In the genomic region with DNA sequence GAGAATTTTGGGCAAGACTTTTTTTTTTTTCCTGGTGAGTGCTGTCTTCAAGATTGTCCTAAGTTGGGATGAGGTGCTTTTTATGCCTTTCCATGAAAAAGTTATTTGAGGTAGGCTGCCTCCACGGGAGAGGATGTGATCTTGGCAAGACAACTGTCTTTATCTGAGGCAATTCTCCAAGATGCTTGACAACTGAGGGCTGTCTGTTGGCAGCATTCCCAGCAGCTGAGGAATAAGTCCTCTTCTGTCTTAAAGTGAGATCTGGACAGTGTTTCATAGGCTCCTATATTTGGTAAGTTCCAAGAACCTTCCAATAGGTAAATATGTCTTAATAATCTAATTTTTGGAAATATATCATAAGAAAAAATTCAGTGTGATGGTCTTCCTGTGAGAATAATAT, we compare ENCODE assay signal across 22 cellular contexts.
DNase-seq lines count a peak whose midpoint lies in the region; ATAC-seq and TF ChIP-seq lines count a peak whose summit lies in the region.
"Had no signal": no experiment of that assay in that cellular context is flagged by ENCODE, and none has a peak within 500 bp of the region (broad histone marks: within the 10 kb centered on the region; RNA-seq: fewer than 3 reads in every experiment).

No MANE protein-coding gene starts in this region.

- H3K4me1 ChIP-seq in mesenchymal stem cell (ENCODE audit: control insufficient read depth, insufficient read depth, low read depth, low read length) = no peaks in the 10 kb centered on the region
- H3K4me1 ChIP-seq: SJSA1, transverse colon had no signal

- 19% methylated on average over 1 of the region's 1 CpG for WGBS in mesenchymal stem cell

- H3K9me3 ChIP-seq in mesenchymal stem cell (ENCODE audit: control insufficient read depth, low read length) = no peaks in the 10 kb centered on the region
- H3K9me3 ChIP-seq: SJSA1, transverse colon had no signal

- no peak overlapping the region for H3K9ac ChIP-seq in mesenchymal stem cell (ENCODE audit: low read length)

- no peak overlapping the region for H3K4me2 ChIP-seq in mesenchymal stem cell (ENCODE audit: low read length, poor library complexity, severe bottlenecking)
- H3K4me2 ChIP-seq: GM23338 had no signal

- H3K36me3 ChIP-seq in brain microvascular endothelial cell (replicated peaks) = no peaks in the 10 kb centered on the region
- H3K36me3 ChIP-seq in mesenchymal stem cell (ENCODE audit: control insufficient read depth in 1 of 2, insufficient read depth in 2 of 2, low read depth in 1 of 2, low read length in 2 of 2) = no peaks in the 10 kb centered on the region
- H3K36me3 ChIP-seq: SJSA1, transverse colon had no signal

- H3K79me1 ChIP-seq in mesenchymal stem cell (replicated peaks; ENCODE audit: low read length, poor library complexity, severe bottlenecking) = no peaks in the 10 kb centered on the region

- no peaks in the 10 kb centered on the region for H3K27me3 ChIP-seq in brain microvascular endothelial cell (replicated peaks)
- H3K27me3 ChIP-seq in mesenchymal stem cell (ENCODE audit: control insufficient read depth in 1 of 2, insufficient read depth in 1 of 2, low read length in 2 of 2) = no peaks in the 10 kb centered on the region
- H3K27me3 ChIP-seq: SJSA1, transverse colon had no signal

- no peak overlapping the region for H2BK15ac ChIP-seq in mesenchymal stem cell (ENCODE audit: low read depth, poor library complexity, severe bottlenecking)

- TF ChIP-seq CTCF in brain microvascular endothelial cell (IDR thresholded peaks at IDR 0.05; ENCODE audit: low read depth, low read length, missing control alignments) = no peak

- no peak overlapping the region for H4K8ac ChIP-seq in mesenchymal stem cell (ENCODE audit: low read length)

- H3K27ac ChIP-seq in brain microvascular endothelial cell = no peak overlapping the region
- no peak overlapping the region for H3K27ac ChIP-seq in mesenchymal stem cell (ENCODE audit: low read length, poor library complexity, severe bottlenecking)
- H3K27ac ChIP-seq: SJSA1, transverse colon had no signal

- no peak overlapping the region for H3K4ac ChIP-seq in mesenchymal stem cell (ENCODE audit: low read depth in 1 of 2, low read length in 2 of 2)

- H2BK120ac ChIP-seq in mesenchymal stem cell (ENCODE audit: low read depth, low read length) = no peak overlapping the region

- in situ Hi-C loops in brain microvascular endothelial cell (cut with HindIII; ENCODE audit: low pct_ligation_motif_present, low sequenced_read_pairs) (no loop called here), KBM-7 (cut with MboI; ENCODE audit: low pct_unique_long_range_greater_than_20kb, low sequenced_read_pairs) (no loop called here)

- no peak for ATAC-seq in GM21360 (IDR thresholded peaks at IDR 0.05; ENCODE audit: unreplicated experiment)
- ATAC-seq: activated T-cell treated with anti-CD3 and anti-CD28 coated beads, Interleukin-2, amount 50 U/mL, for 72 hours; GM23338; right cardiac atrium had no signal

- no peak overlapping the region for H2AFZ ChIP-seq in mesenchymal stem cell (ENCODE audit: low read depth, low read length)
- H2AFZ ChIP-seq: GM23338 had no signal

- no peak overlapping the region for H3K14ac ChIP-seq in mesenchymal stem cell (ENCODE audit: low read length in 2 of 2)

- no peak overlapping the region for H2AK5ac ChIP-seq in mesenchymal stem cell (ENCODE audit: low read length, severe bottlenecking)

- peak; percentile 37 for DNase-seq in EL
- DNase-seq in NCI-H226 = peak; percentile 66
- peak; percentile 71 for DNase-seq in brain microvascular endothelial cell
- peak; percentile 48 for DNase-seq in mesenchymal stem cell
- DNase-seq in putamen (ENCODE audit: low spot score) = no peak
- no peak for DNase-seq in NCI-H1417 treated with DMSO at 0.1 percent for 48 hours (lab: John Stamatoyannopoulos, UW)
- no peak for DNase-seq in KBM-7
- DNase-seq: activated B cell treated with CpG ODN at 0.5 μM for 24 hours; activated CD8-positive, alpha-beta memory T cell treated with anti-CD3 and anti-CD28 coated beads for 24 hours; activated T-cell treated with anti-CD3 and anti-CD28 coated beads, Interleukin-2, amount 50 U/mL, for 72 hours; dermis blood vessel endothelial cell; glutamatergic neuron; NCI-H1417; NCI-H2171; NCI-H774; stimulated activated naive CD4-positive, alpha-beta T cell; transverse colon had no signal

- no peak overlapping the region for H2BK5ac ChIP-seq in mesenchymal stem cell (ENCODE audit: low read depth, low read length, poor library complexity, severe bottlenecking)

- H3K4me3 ChIP-seq in brain microvascular endothelial cell (ENCODE audit: low read depth, low read length) (no peak overlapping the region), mesenchymal stem cell (ENCODE audit: insufficient read depth in 1 of 2, low read depth in 1 of 2, low read length in 2 of 2) (no peak overlapping the region)
- H3K4me3 ChIP-seq: GM23338, lung, SJSA1, transverse colon had no signal

- H4K91ac ChIP-seq in mesenchymal stem cell (ENCODE audit: low read length) = no peak overlapping the region

- H3K18ac ChIP-seq in mesenchymal stem cell (ENCODE audit: low read depth in 1 of 2, low read length in 2 of 2) = no peak overlapping the region

- no peak overlapping the region for H3K23ac ChIP-seq in mesenchymal stem cell (ENCODE audit: low read length in 2 of 2)

- H2BK12ac ChIP-seq in mesenchymal stem cell (ENCODE audit: low read length in 2 of 2) = no peak overlapping the region

Comparison
In these comparisons a context has a peak if more than half of its experiments do, and no peak if none do; other contexts are left out.
1. DNase-seq: peak in EL (single experiment), NCI-H226 (single experiment), brain microvascular endothelial cell (single experiment) and mesenchymal stem cell (single experiment); none in putamen (single experiment), NCI-H1417 treated with DMSO at 0.1 percent for 48 hours (single experiment) and KBM-7 (single experiment).